ENCODE assay signal across 12 cellular contexts in the genomic region with DNA sequence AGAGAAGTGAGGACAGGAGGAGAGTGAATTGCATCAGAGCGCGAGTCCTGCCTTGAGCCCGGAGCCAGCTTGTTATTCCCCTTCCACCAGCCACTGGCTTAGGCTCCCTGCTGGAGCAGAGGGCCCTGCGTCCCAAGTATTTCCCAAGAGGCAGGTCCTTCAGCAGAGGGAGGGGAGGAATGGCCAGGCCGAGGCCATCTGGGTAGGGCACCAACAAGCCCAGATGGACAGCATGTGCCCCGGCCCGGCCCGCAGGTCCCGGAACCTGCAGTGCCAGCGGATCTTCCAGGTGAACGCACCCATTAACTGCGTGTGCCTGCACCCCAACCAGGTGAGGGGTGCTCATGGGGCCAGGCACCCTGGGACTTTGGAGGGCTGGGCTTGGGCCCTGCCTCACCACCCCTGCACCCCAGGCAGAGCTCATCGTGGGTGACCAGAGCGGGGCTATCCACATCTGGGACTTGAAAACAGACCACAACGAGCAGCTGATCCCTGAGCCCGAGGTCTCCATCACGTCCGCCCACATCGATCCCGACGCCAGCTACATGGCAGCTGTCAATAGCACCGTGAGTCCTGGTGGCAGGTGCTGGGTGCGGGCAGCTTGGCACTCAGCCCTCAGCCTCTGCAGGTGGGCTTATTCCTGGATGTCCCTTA. TPM values are rescaled to one million over a fixed set of nuclear protein-coding genes. Genes with fewer than 3 reads are reported as not detected.
DNase-seq lines count a peak whose midpoint lies in the region; ATAC-seq and TF ChIP-seq lines count a peak whose summit lies in the region.
"Had no signal": no experiment of that assay in that cellular context is flagged by ENCODE, and none has a peak within 500 bp of the region (broad histone marks: within the 10 kb centered on the region; RNA-seq: fewer than 3 reads in every experiment).

No MANE protein-coding gene starts in this region.

- H3K9me3 ChIP-seq in neural progenitor cell (ENCODE audit: low read depth) = no peaks in the 10 kb centered on the region
- H3K9me3 ChIP-seq: prostate gland had no signal

- peak overlapping the region; percentile 81 for H3K4me3 Mint-ChIP-seq in activated naive CD8-positive, alpha-beta T cell treated with anti-CD3 and anti-CD28 coated beads, Interleukin-2, amount 10 ng/mL, durations not matched to agents 7 days and 5 days
- H3K4me3 Mint-ChIP-seq in neural progenitor cell = peak overlapping the region; percentile 87

- peaks cover 16% of the 10 kb centered on the region for H4K20me1 ChIP-seq in neural progenitor cell (ENCODE audit: low read depth)

- peak; percentile 65 for DNase-seq in SIG-M5 treated with dmso at 0.1 percent for 504 hours (lab: John Stamatoyannopoulos, UW; ENCODE audit: unreplicated experiment)
- no peak for DNase-seq in SIG-M5 (lab: John Stamatoyannopoulos, UW)
- DNase-seq in LNCaP clone FGC (ENCODE audit: low read depth) = no peak
- no peak for DNase-seq in activated naive CD8-positive, alpha-beta T cell treated with anti-CD3 and anti-CD28 coated beads, Interleukin-2, amount 10 ng/mL, durations not matched to agents 7 days and 5 days
- no peak for DNase-seq in neural progenitor cell (ENCODE audit: low spot score)
- no peak for DNase-seq in stimulated activated CD8-positive, alpha-beta memory T cell treated with anti-CD3 and anti-CD28 coated beads, Interleukin-4, amount 100 ng/mL, for 48 hours
- no peak for DNase-seq in NOMO-1 treated with DMSO at 0.1 percent for 48 hours (lab: John Stamatoyannopoulos, UW; ENCODE audit: unreplicated experiment)
- DNase-seq: activated CD4-positive, CD25-positive, alpha-beta regulatory T cell treated with anti-CD3 and anti-CD28 coated beads, Interleukin-2, amount 50 U/mL, for 72 hours; HCEC 1CT; NCI-H526 treated with DMSO at 0.1 percent for 48 hours had no signal

- H3K4me1 ChIP-seq in neural progenitor cell = peaks cover 6% of the 10 kb centered on the region

- TF ChIP-seq CTCF in LNCaP clone FGC (IDR thresholded peaks at IDR 0.05; ENCODE audit: control insufficient read depth, extremely low read depth, insufficient read depth) (no peak), neural progenitor cell (IDR thresholded peaks at IDR 0.05) (no peak)

- H3K27me3 ChIP-seq in neural progenitor cell = no peaks in the 10 kb centered on the region

- no peaks in the 10 kb centered on the region for H3K9me3 Mint-ChIP-seq in activated naive CD8-positive, alpha-beta T cell treated with anti-CD3 and anti-CD28 coated beads, Interleukin-2, amount 10 ng/mL, durations not matched to agents 7 days and 5 days
- no peaks in the 10 kb centered on the region for H3K9me3 Mint-ChIP-seq in neural progenitor cell

- peak overlapping the region; percentile 87 for H3K27ac Mint-ChIP-seq in activated naive CD8-positive, alpha-beta T cell treated with anti-CD3 and anti-CD28 coated beads, Interleukin-2, amount 10 ng/mL, durations not matched to agents 7 days and 5 days
- no peak overlapping the region for H3K27ac Mint-ChIP-seq in neural progenitor cell

- no peak overlapping the region for H3K9ac ChIP-seq in neural progenitor cell

- peaks cover 8% of the 10 kb centered on the region for H3K36me3 Mint-ChIP-seq in activated naive CD8-positive, alpha-beta T cell treated with anti-CD3 and anti-CD28 coated beads, Interleukin-2, amount 10 ng/mL, durations not matched to agents 7 days and 5 days
- H3K36me3 Mint-ChIP-seq in neural progenitor cell = peaks cover 8% of the 10 kb centered on the region

- POLR2A ChIA-PET in activated naive CD8-positive, alpha-beta T cell treated with anti-CD3 and anti-CD28 coated beads, Interleukin-2, amount 10 ng/mL, durations not matched to agents 7 days and 5 days (lab: Charles Lee) = interaction anchor here (0.7 to 3.0 kb wide), 4 partner anchors 8 to 52 kb away, joined by 3 to 32 read pairs (median 6); partner anchors contain the start of genes PGP and TRAF7

- H3F3A ChIP-seq in neural progenitor cell (ENCODE audit: low read depth) = peaks cover 23% of the 10 kb centered on the region

- peak overlapping the region; percentile 94 for H3K4me2 ChIP-seq in neural progenitor cell

- H3K4me1 Mint-ChIP-seq in activated naive CD8-positive, alpha-beta T cell treated with anti-CD3 and anti-CD28 coated beads, Interleukin-2, amount 10 ng/mL, durations not matched to agents 7 days and 5 days = peaks cover 17% of the 10 kb centered on the region
- peaks cover 16% of the 10 kb centered on the region for H3K4me1 Mint-ChIP-seq in neural progenitor cell

- peak overlapping the region; percentile 62 for H3K4me3 ChIP-seq in LNCaP clone FGC (ENCODE audit: low read depth, low read length)
- H3K4me3 ChIP-seq in neural progenitor cell = peak overlapping the region; percentile 93

- H2AFZ ChIP-seq in neural progenitor cell (replicated peaks) = no peak overlapping the region

- no peaks in the 10 kb centered on the region for H3K27me3 Mint-ChIP-seq in activated naive CD8-positive, alpha-beta T cell treated with anti-CD3 and anti-CD28 coated beads, Interleukin-2, amount 10 ng/mL, durations not matched to agents 7 days and 5 days
- H3K27me3 Mint-ChIP-seq in neural progenitor cell (ENCODE audit: insufficient read depth, low read depth) = peaks cover 17% of the 10 kb centered on the region

- H3K36me3 ChIP-seq in neural progenitor cell = no peaks in the 10 kb centered on the region

- peaks cover 17% of the 10 kb centered on the region for H3K79me2 ChIP-seq in neural progenitor cell (ENCODE audit: low read depth)

- ATAC-seq in activated naive CD8-positive, alpha-beta T cell treated with anti-CD3 and anti-CD28 coated beads, Interleukin-2, amount 10 ng/mL, durations not matched to agents 7 days and 5 days (ENCODE audit: low read depth) = no peak
- ATAC-seq in GM19328 (IDR thresholded peaks at IDR 0.05; ENCODE audit: unreplicated experiment) = no peak

- H3K27ac ChIP-seq in neural progenitor cell = no peak overlapping the region

RNA-seq across cellular contexts. Expression of gene MLST8, which starts 1.7 kb away (rescaled TPM):
- 10 to 100 TPM; 32.1 to 33.1 TPM for total RNA-seq in activated naive CD8-positive, alpha-beta T cell treated with anti-CD3 and anti-CD28 coated beads, Interleukin-2, amount 10 ng/mL, durations not matched to agents 7 days and 5 days
- total RNA-seq in neural progenitor cell (ENCODE audit: low replicate concordance) = 24.9 and 89.0 TPM in 2 replicates

RNA-seq across cellular contexts. Expression of gene BRICD5, which starts 3.8 kb away (rescaled TPM):
- total RNA-seq in activated naive CD8-positive, alpha-beta T cell treated with anti-CD3 and anti-CD28 coated beads, Interleukin-2, amount 10 ng/mL, durations not matched to agents 7 days and 5 days = 10 to 100 TPM; 17.3 to 18.4 TPM
- total RNA-seq in neural progenitor cell (ENCODE audit: low replicate concordance) = 5.2 and 14.5 TPM in 2 replicates

RNA-seq across cellular contexts. Expression of gene PGP, which starts 7.7 kb away (rescaled TPM):
- total RNA-seq in activated naive CD8-positive, alpha-beta T cell treated with anti-CD3 and anti-CD28 coated beads, Interleukin-2, amount 10 ng/mL, durations not matched to agents 7 days and 5 days = 10 to 100 TPM; 22.6 to 23.2 TPM
- 13.3 and 42.9 TPM in 2 replicates for total RNA-seq in neural progenitor cell (ENCODE audit: low replicate concordance)

RNA-seq across cellular contexts. Expression of gene CASKIN1, which starts 10.5 kb away (rescaled TPM):
- 1 to 10 TPM in 1 of 2 experiments, under 1 TPM in 1; 0.88 to 1.1 TPM for total RNA-seq in activated naive CD8-positive, alpha-beta T cell treated with anti-CD3 and anti-CD28 coated beads, Interleukin-2, amount 10 ng/mL, durations not matched to agents 7 days and 5 days
- 1.6 and 9.0 TPM in 2 replicates for total RNA-seq in neural progenitor cell (ENCODE audit: low replicate concordance)

RNA-seq across cellular contexts. Expression of gene E4F1, which starts 16.5 kb away (rescaled TPM):
- total RNA-seq in activated naive CD8-positive, alpha-beta T cell treated with anti-CD3 and anti-CD28 coated beads, Interleukin-2, amount 10 ng/mL, durations not matched to agents 7 days and 5 days = 10 to 100 TPM; 34.1 to 34.8 TPM
- 7.4 and 37.7 TPM in 2 replicates for total RNA-seq in neural progenitor cell (ENCODE audit: low replicate concordance)
